Comparison of ENCODE assay signal across 8 cellular contexts in genomic region chrX:49054073-49054762, GRCh38. TPM values are rescaled to one million over a fixed set of nuclear protein-coding genes. Genes with fewer than 3 reads are reported as not detected.
DNase-seq lines count a peak whose midpoint lies in the region; ATAC-seq, FAIRE-seq and TF ChIP-seq lines count a peak whose summit lies in the region.

No MANE protein-coding gene starts in this region.

- peak overlapping the region; percentile 42 for H3K4me3 ChIP-seq in K562
- no peak overlapping the region for H3K4me3 ChIP-seq in lung
- peak overlapping the region; percentile 78 to 80 for H3K4me3 ChIP-seq in tibial artery

- H3K36me3 ChIP-seq in K562 (ENCODE audit: control insufficient read depth, insufficient read depth, low read length) (no peaks in the 10 kb centered on the region), lung (ENCODE audit: control insufficient read depth in 2 of 2, insufficient read depth in 2 of 2, low read length in 2 of 2) (no peaks in the 10 kb centered on the region), tibial artery (no peaks in the 10 kb centered on the region)

- peak overlapping the region; percentile 54 to 85; a peak in 1 of 4 replicates for H3K9ac ChIP-seq in K562 (ENCODE audit: insufficient read depth in 1 of 2, low read depth in 2 of 2, low read length in 2 of 2)

- FAIRE-seq in K562 (lab: Jason Lieb, UNC), result no peak

- no peak for TF ChIP-seq RAD21 in K562 (CRISPR knock-in tag; conservative IDR thresholded peaks at IDR 0.05 in 1 of 2, IDR thresholded peaks at IDR 0.05 in 1 of 2)

- POLR2A ChIA-PET in K562 (lab: Yijun Ruan, JAX), result no interaction called here

- in situ Hi-C loops in K562 (cut with MboI), result no loop called here

- no peaks in the 10 kb centered on the region for H4K20me1 ChIP-seq in K562 (replicated peaks; ENCODE audit: control insufficient read depth, insufficient read depth, low read length)

- H3K27me3 Mint-ChIP-seq in activated T-cell treated with anti-CD3 and anti-CD28 coated beads, Interleukin-2, amount 50 U/mL, for 4 hours (ENCODE audit: low read depth), result no peaks in the 10 kb centered on the region

- H3K4me1 ChIP-seq in K562 (replicated peaks in 1 of 2; ENCODE audit: control insufficient read depth in 2 of 2, insufficient read depth in 2 of 2, low read length in 2 of 2), result peaks cover 0 to 11% of the 10 kb centered on the region in 2 experiments; a peak in 4 of 5 replicates
- H3K4me1 ChIP-seq in lung (ENCODE audit: control insufficient read depth in 2 of 2, insufficient read depth in 2 of 2, low read length in 2 of 2), result no peaks in the 10 kb centered on the region
- peaks cover 0 to 7% (median 0%) of the 10 kb centered on the region in 4 donors for H3K4me1 ChIP-seq in tibial artery

- TF ChIP-seq EP300 in K562 (IDR thresholded peaks at IDR 0.05; ENCODE audit: low read length), result no peak

- CTCF ChIA-PET in K562 (lab: Yijun Ruan, JAX; ENCODE audit: low intra/inter-chr PET ratio), result no interaction called here

- H3K4me1 Mint-ChIP-seq in activated T-cell treated with anti-CD3 and anti-CD28 coated beads, Interleukin-2, amount 50 U/mL, for 4 hours (ENCODE audit: low read depth), result peaks cover 24% of the 10 kb centered on the region

- ATAC-seq in activated T-cell treated with anti-CD3 and anti-CD28 coated beads, Interleukin-2, amount 50 U/mL, for 4 hours, result no peak
- ATAC-seq in K562 (no peak), lung (ENCODE audit: insufficient read depth, low FRiP score) (no peak)

- no peak overlapping the region for H3K27ac ChIP-seq in K562 (ENCODE audit: extremely low read depth, low read depth, low read length)
- H3K27ac ChIP-seq in lung (ENCODE audit: low read depth in 1 of 2, low read length in 1 of 2), result peak overlapping the region; percentile 64 to 82
- H3K27ac ChIP-seq in tibial artery, result peak overlapping the region; percentile 87 to 94

- H3K9me3 ChIP-seq in K562 (replicated peaks; ENCODE audit: control insufficient read depth, insufficient read depth, low read depth, low read length) (no peaks in the 10 kb centered on the region; the same call in 1 of the 2 replicates), lung (ENCODE audit: control insufficient read depth in 2 of 2, insufficient read depth in 1 of 2, low read length in 1 of 2) (peaks cover 0 to 13% of the 10 kb centered on the region in 2 donors), tibial artery (no peaks in the 10 kb centered on the region)

- no peak overlapping the region for H2AFZ ChIP-seq in K562 (ENCODE audit: low read depth, low read length)

- H3K4me3 Mint-ChIP-seq in activated T-cell treated with anti-CD3 and anti-CD28 coated beads, Interleukin-2, amount 50 U/mL, for 4 hours, result peak overlapping the region; percentile 85

- H3K27me3 ChIP-seq in K562 (ENCODE audit: control insufficient read depth in 2 of 2, insufficient read depth in 2 of 2, low read length in 2 of 2) (no peaks in the 10 kb centered on the region), lung (ENCODE audit: control insufficient read depth, insufficient read depth) (no peaks in the 10 kb centered on the region), tibial artery (no peaks in the 10 kb centered on the region)

- H3K36me3 Mint-ChIP-seq in activated T-cell treated with anti-CD3 and anti-CD28 coated beads, Interleukin-2, amount 50 U/mL, for 4 hours (ENCODE audit: insufficient read depth), result no peaks in the 10 kb centered on the region

- H3K79me2 ChIP-seq in K562 (ENCODE audit: control insufficient read depth, insufficient read depth, low read length), result no peaks in the 10 kb centered on the region; the same call in 2 of the 3 replicates

- peak overlapping the region; percentile 55 for H3K4me2 ChIP-seq in K562 (ENCODE audit: insufficient read depth, low read length)

- WGBS in K562 (ENCODE audit: insufficient coverage, low coverage, missing lambda C conversion rate), result 46% methylated on average over 4 of the region's 5 CpGs
- WGBS in lung, 2 donors, result 78 to 83% methylated on average over 5 of the region's 5 CpGs

- no peak for DNase-seq in activated T-cell treated with anti-CD3 and anti-CD28 coated beads, Interleukin-2, amount 50 U/mL, for 4 hours
- DNase-seq in activated T-cell treated with anti-CD3 and anti-CD28 coated beads, Interleukin-2, amount 50 U/mL, for 1 hour, result no peak
- DNase-seq in K562 (ENCODE audit: extremely low read depth in 1 of 4, low spot score in 3 of 4), result no peak
- DNase-seq in lung (ENCODE audit: low spot score), result no peak
- no peak for DNase-seq in tibial artery
- no peak for DNase-seq in inferior parietal cortex (ENCODE audit: extremely low spot score)
- DNase-seq in effector CD8-positive, alpha-beta T cell (lab: John Stamatoyannopoulos, UW), result no peak
- no peak for DNase-seq in dermis blood vessel endothelial cell

- H3K9me3 Mint-ChIP-seq in activated T-cell treated with anti-CD3 and anti-CD28 coated beads, Interleukin-2, amount 50 U/mL, for 4 hours, result no peaks in the 10 kb centered on the region

- intact Hi-C loops in K562 (cut with micrococcal nuclease), result no loop called here
- intact Hi-C loops in tibial artery (cut with DNase I; ENCODE audit: low total_unique reads), result no loop called here

- no peak for TF ChIP-seq POLR2A in K562 (conservative IDR thresholded peaks at IDR 0.05)

- TF ChIP-seq CTCF in K562 (IDR thresholded peaks at IDR 0.05 in 2 of 3, conservative IDR thresholded peaks at IDR 0.05 in 1 of 3; ENCODE audit: insufficient read depth in 2 of 3, low read depth in 1 of 3, low read length in 3 of 3) (no peak), lung (IDR thresholded peaks at IDR 0.05; ENCODE audit: control extremely low read depth, extremely low read depth) (no peak), tibial artery (IDR thresholded peaks at IDR 0.05) (no peak)

- no peaks in the 10 kb centered on the region for H3K9me1 ChIP-seq in K562 (ENCODE audit: control insufficient read depth, insufficient read depth, low read length)

- BruUV-seq in K562 (replicated peaks; lab: Mats Ljungman, UMichigan), result no TSS peak

RNA-seq across cellular contexts. Expression of gene CCDC120, which starts 4.6 kb away (rescaled TPM):
- 1 to 10 TPM; 3.3 to 4.2 (median 4.0) TPM for total RNA-seq in activated T-cell treated with anti-CD3 and anti-CD28 coated beads, Interleukin-2, amount 50 U/mL, for 4 hours
- total RNA-seq in K562 (2011; cell fraction: chromatin; rRNA removed; ENCODE audit: low replicate concordance), result 4.7 and 8.2 TPM in 2 replicates
- total RNA-seq in K562 (2011; cell fraction: nucleolus; rRNA removed), result 2.5 and 2.9 TPM in 2 replicates
- total RNA-seq in K562 (2011; cell fraction: nucleoplasm; rRNA removed), result 4.4 and 7.8 TPM in 2 replicates
- total RNA-seq in K562 (2014; rRNA removed), result 0.77 and 1.1 TPM in 2 replicates
- total RNA-seq in K562 (2014; rRNA removed; fragmentation: Illumina TruSeq; extraction: Trizol), result 0.22 and 0.29 TPM in 2 replicates
- total RNA-seq in K562 (2015; rRNA removed; fragmentation: Illumina TruSeq; extraction: Trizol), result 0.40 and 0.57 TPM in 2 replicates
- 3.1 and 3.6 TPM in 2 replicates for total RNA-seq in K562 (2021)
- polyA plus RNA-seq in K562 (2011; rRNA removed), result 0.54 and 1.3 TPM in 2 replicates
- 0.74 and 0.97 TPM in 2 replicates for polyA plus RNA-seq in K562 (2011; cell fraction: cytosol; rRNA removed)
- polyA plus RNA-seq in K562 (2011; cell fraction: nucleus; rRNA removed), result 3.4 and 4.4 TPM in 2 replicates
- polyA plus RNA-seq in K562 (2012), result 1.9 and 3.0 TPM in 2 replicates
- 1.9 and 2.0 TPM in 2 replicates for polyA plus RNA-seq in K562 (2014; fragmentation: Illumina TruSeq; extraction: Trizol)
- polyA plus RNA-seq in K562 (2014; fragmentation: Nextera tagmentation; extraction: Ambion mirVana), result under 1 TPM; 0.13 to 0.14 TPM
- polyA plus RNA-seq in K562 (2014; rRNA removed), result 1.3 and 2.2 TPM in 2 replicates
- 0.32 and 0.51 TPM in 2 replicates for polyA minus RNA-seq in K562 (2011; rRNA and poly(A)+ RNA removed)
- polyA minus RNA-seq in K562 (2011; cell fraction: cytosol; rRNA and poly(A)+ RNA removed), result 0.48 and 0.64 TPM in 2 replicates
- 0.67 and 0.78 TPM in 2 replicates for polyA minus RNA-seq in K562 (2011; cell fraction: nucleus; rRNA and poly(A)+ RNA removed)
- 10 to 100 TPM in 1 of 2 donors, 1 to 10 TPM in 1; 5.3 to 11.3 TPM for total RNA-seq in lung
- 1 to 10 TPM; 3.8 to 5.1 TPM for polyA plus RNA-seq in lung
- total RNA-seq in dermis blood vessel endothelial cell, result 0.85 and 1.4 TPM in 2 replicates

RNA-seq across cellular contexts. Expression of gene TFE3, which starts 11.1 kb away (rescaled TPM):
- 10 to 100 TPM; 22.8 to 28.8 (median 23.4) TPM for total RNA-seq in activated T-cell treated with anti-CD3 and anti-CD28 coated beads, Interleukin-2, amount 50 U/mL, for 4 hours
- total RNA-seq in K562 (2011; cell fraction: chromatin; rRNA removed; ENCODE audit: low replicate concordance), result 40.6 and 53.3 TPM in 2 replicates
- 26.7 and 35.2 TPM in 2 replicates for total RNA-seq in K562 (2011; cell fraction: nucleolus; rRNA removed)
- 33.7 and 52.6 TPM in 2 replicates for total RNA-seq in K562 (2011; cell fraction: nucleoplasm; rRNA removed)
- 15.9 and 20.8 TPM in 2 replicates for total RNA-seq in K562 (2014; rRNA removed)
- 8.4 and 9.5 TPM in 2 replicates for total RNA-seq in K562 (2014; rRNA removed; fragmentation: Illumina TruSeq; extraction: Trizol)
- 11.8 and 11.9 TPM in 2 replicates for total RNA-seq in K562 (2015; rRNA removed; fragmentation: Illumina TruSeq; extraction: Trizol)
- total RNA-seq in K562 (2021), result 16.9 and 20.3 TPM in 2 replicates
- 10.5 and 11.2 TPM in 2 replicates for polyA plus RNA-seq in K562 (2011; rRNA removed)
- 13.1 and 28.0 TPM in 2 replicates for polyA plus RNA-seq in K562 (2011; cell fraction: cytosol; rRNA removed)
- polyA plus RNA-seq in K562 (2011; cell fraction: nucleus; rRNA removed), result 11.2 and 20.3 TPM in 2 replicates
- 18.1 and 29.3 TPM in 2 replicates for polyA plus RNA-seq in K562 (2012)
- 18.7 and 20.6 TPM in 2 replicates for polyA plus RNA-seq in K562 (2014; fragmentation: Illumina TruSeq; extraction: Trizol)
- 1 to 10 TPM; 1.9 to 3.8 TPM for polyA plus RNA-seq in K562 (2014; fragmentation: Nextera tagmentation; extraction: Ambion mirVana)
- 14.8 and 15.1 TPM in 2 replicates for polyA plus RNA-seq in K562 (2014; rRNA removed)
- 15.7 and 26.0 TPM in 2 replicates for polyA minus RNA-seq in K562 (2011; rRNA and poly(A)+ RNA removed)
- polyA minus RNA-seq in K562 (2011; cell fraction: cytosol; rRNA and poly(A)+ RNA removed), result 22.6 and 27.9 TPM in 2 replicates
- 12.1 and 15.5 TPM in 2 replicates for polyA minus RNA-seq in K562 (2011; cell fraction: nucleus; rRNA and poly(A)+ RNA removed)
- total RNA-seq in lung, result 10 to 100 TPM; 28.4 to 51.5 TPM
- polyA plus RNA-seq in lung, result 10 to 100 TPM; 34.0 to 63.7 TPM
- 22.8 and 32.2 TPM in 2 replicates for total RNA-seq in dermis blood vessel endothelial cell

RNA-seq across cellular contexts. Expression of gene PRAF2, which starts 19.6 kb away (rescaled TPM):
- 10 to 100 TPM; 10.5 to 12.7 (median 11.4) TPM for total RNA-seq in activated T-cell treated with anti-CD3 and anti-CD28 coated beads, Interleukin-2, amount 50 U/mL, for 4 hours
- total RNA-seq in K562 (2011; cell fraction: chromatin; rRNA removed; ENCODE audit: low replicate concordance), result 7.1 and 19.3 TPM in 2 replicates
- total RNA-seq in K562 (2011; cell fraction: nucleolus; rRNA removed), result 10.7 and 13.4 TPM in 2 replicates
- total RNA-seq in K562 (2011; cell fraction: nucleoplasm; rRNA removed), result 11.1 and 15.0 TPM in 2 replicates
- total RNA-seq in K562 (2014; rRNA removed) (2.0 and 2.4 TPM in 2 replicates), K562 (2014; rRNA removed; fragmentation: Illumina TruSeq; extraction: Trizol) (0.55 and 0.64 TPM in 2 replicates), K562 (2015; rRNA removed; fragmentation: Illumina TruSeq; extraction: Trizol) (0.75 and 1.2 TPM in 2 replicates), K562 (2021) (2.8 and 3.8 TPM in 2 replicates), lung (10 to 100 TPM in 1 of 2 donors, 1 to 10 TPM in 1; 5.6 to 40.8 TPM), dermis blood vessel endothelial cell (2.7 and 5.5 TPM in 2 replicates)
- polyA plus RNA-seq in K562 (2011; rRNA removed) (2.5 and 5.3 TPM in 2 replicates), K562 (2014; fragmentation: Illumina TruSeq; extraction: Trizol) (3.6 and 3.7 TPM in 2 replicates), K562 (2014; fragmentation: Nextera tagmentation; extraction: Ambion mirVana) (under 1 TPM; 0.24 to 0.29 TPM), K562 (2014; rRNA removed) (3.8 and 5.7 TPM in 2 replicates), lung (10 to 100 TPM; 36.6 to 37.2 TPM)
- polyA plus RNA-seq in K562 (2011; cell fraction: cytosol; rRNA removed), result 2.9 and 4.7 TPM in 2 replicates
- 23.9 and 40.4 TPM in 2 replicates for polyA plus RNA-seq in K562 (2011; cell fraction: nucleus; rRNA removed)
- polyA plus RNA-seq in K562 (2012), result 2.3 and 14.7 TPM in 2 replicates
- 0.63 and 0.72 TPM in 2 replicates for polyA minus RNA-seq in K562 (2011; rRNA and poly(A)+ RNA removed)
- polyA minus RNA-seq in K562 (2011; cell fraction: cytosol; rRNA and poly(A)+ RNA removed), result 0.67 and 1.4 TPM in 2 replicates
- polyA minus RNA-seq in K562 (2011; cell fraction: nucleus; rRNA and poly(A)+ RNA removed), result 3.9 and 4.9 TPM in 2 replicates

RNA-seq across cellular contexts. Expression of gene WDR45, which starts 25.5 kb away (rescaled TPM):
- total RNA-seq in activated T-cell treated with anti-CD3 and anti-CD28 coated beads, Interleukin-2, amount 50 U/mL, for 4 hours, result 10 to 100 TPM; 31.0 to 37.9 (median 36.5) TPM
- total RNA-seq in K562 (2011; cell fraction: chromatin; rRNA removed; ENCODE audit: low replicate concordance), result 248 and 538 TPM in 2 replicates
- 297 and 325 TPM in 2 replicates for total RNA-seq in K562 (2011; cell fraction: nucleolus; rRNA removed)
- total RNA-seq in K562 (2011; cell fraction: nucleoplasm; rRNA removed), result 309 and 310 TPM in 2 replicates
- total RNA-seq in K562 (2014; rRNA removed) (52.5 and 59.7 TPM in 2 replicates), K562 (2014; rRNA removed; fragmentation: Illumina TruSeq; extraction: Trizol) (28.6 and 40.4 TPM in 2 replicates), K562 (2015; rRNA removed; fragmentation: Illumina TruSeq; extraction: Trizol) (27.5 and 29.0 TPM in 2 replicates), K562 (2021) (78.7 and 79.9 TPM in 2 replicates), lung (10 to 100 TPM; 48.1 to 71.4 TPM), dermis blood vessel endothelial cell (26.2 and 27.9 TPM in 2 replicates)
- polyA plus RNA-seq in K562 (2011; rRNA removed) (122 and 125 TPM in 2 replicates), K562 (2014; fragmentation: Illumina TruSeq; extraction: Trizol) (81.8 and 90.8 TPM in 2 replicates), K562 (2014; fragmentation: Nextera tagmentation; extraction: Ambion mirVana) (10 to 100 TPM; 19.4 to 31.0 TPM), K562 (2014; rRNA removed) (106 and 136 TPM in 2 replicates), lung (10 to 100 TPM; 58.5 to 70.1 TPM)
- 110 and 158 TPM in 2 replicates for polyA plus RNA-seq in K562 (2011; cell fraction: cytosol; rRNA removed)
- polyA plus RNA-seq in K562 (2011; cell fraction: nucleus; rRNA removed), result 536 and 714 TPM in 2 replicates
- polyA plus RNA-seq in K562 (2012), result 72.7 and 146 TPM in 2 replicates
- 50.8 and 83.2 TPM in 2 replicates for polyA minus RNA-seq in K562 (2011; rRNA and poly(A)+ RNA removed)
- 30.2 and 31.0 TPM in 2 replicates for polyA minus RNA-seq in K562 (2011; cell fraction: cytosol; rRNA and poly(A)+ RNA removed)
- 90.1 and 104 TPM in 2 replicates for polyA minus RNA-seq in K562 (2011; cell fraction: nucleus; rRNA and poly(A)+ RNA removed)

RNA-seq across cellular contexts. Expression of gene GRIPAP1, which starts 52.2 kb away (rescaled TPM):
- total RNA-seq in activated T-cell treated with anti-CD3 and anti-CD28 coated beads, Interleukin-2, amount 50 U/mL, for 4 hours, result 10 to 100 TPM; 42.2 to 58.1 (median 44.1) TPM
- total RNA-seq in K562 (2011; cell fraction: chromatin; rRNA removed; ENCODE audit: low replicate concordance), result 195 and 197 TPM in 2 replicates
- 52.9 and 55.0 TPM in 2 replicates for total RNA-seq in K562 (2011; cell fraction: nucleolus; rRNA removed)
- 112 and 180 TPM in 2 replicates for total RNA-seq in K562 (2011; cell fraction: nucleoplasm; rRNA removed)
- total RNA-seq in K562 (2014; rRNA removed) (21.7 and 24.0 TPM in 2 replicates), K562 (2014; rRNA removed; fragmentation: Illumina TruSeq; extraction: Trizol) (15.3 and 16.2 TPM in 2 replicates), K562 (2015; rRNA removed; fragmentation: Illumina TruSeq; extraction: Trizol) (18.4 and 20.8 TPM in 2 replicates), K562 (2021) (27.4 and 37.5 TPM in 2 replicates), lung (10 to 100 TPM; 29.2 to 48.9 TPM), dermis blood vessel endothelial cell (29.7 and 30.8 TPM in 2 replicates)
- polyA plus RNA-seq in K562 (2011; rRNA removed) (28.8 and 31.9 TPM in 2 replicates), K562 (2014; fragmentation: Illumina TruSeq; extraction: Trizol) (27.3 and 31.0 TPM in 2 replicates), K562 (2014; fragmentation: Nextera tagmentation; extraction: Ambion mirVana) (1 to 10 TPM; 4.1 to 4.6 TPM), K562 (2014; rRNA removed) (41.6 and 42.4 TPM in 2 replicates), lung (10 to 100 TPM; 30.3 to 38.1 TPM)
- polyA plus RNA-seq in K562 (2011; cell fraction: cytosol; rRNA removed), result 15.3 and 19.5 TPM in 2 replicates
- 159 and 162 TPM in 2 replicates for polyA plus RNA-seq in K562 (2011; cell fraction: nucleus; rRNA removed)
- 26.9 and 43.0 TPM in 2 replicates for polyA plus RNA-seq in K562 (2012)
- polyA minus RNA-seq in K562 (2011; rRNA and poly(A)+ RNA removed), result 26.0 and 41.0 TPM in 2 replicates
- polyA minus RNA-seq in K562 (2011; cell fraction: cytosol; rRNA and poly(A)+ RNA removed), result 7.2 and 8.1 TPM in 2 replicates
- 21.1 and 50.1 TPM in 2 replicates for polyA minus RNA-seq in K562 (2011; cell fraction: nucleus; rRNA and poly(A)+ RNA removed)
